ENCODE assay signal across 18 cellular contexts in genomic region chr7:39088730-39089129, GRCh38.
A peak's percentile ranks its signal among the peaks of the same experiment; 100 is the strongest.
DNase-seq lines count a peak whose midpoint lies in the region; ATAC-seq lines count a peak whose summit lies in the region.
"Had no signal": no experiment of that assay in that cellular context is flagged by ENCODE, and none has a peak within 500 bp of the region (broad histone marks: within the 10 kb centered on the region; RNA-seq: fewer than 3 reads in every experiment).

No MANE protein-coding gene starts in this region.

- peak; percentile 8 for DNase-seq in NCI-H2227 treated with DMSO at 0.1 percent for 48 hours (lab: John Stamatoyannopoulos, UW)
- no peak for DNase-seq in NCI-H2227 (lab: John Stamatoyannopoulos, UW; ENCODE audit: unreplicated experiment)
- DNase-seq in NCI-H82 treated with DMSO at 0.1 percent for 48 hours (lab: John Stamatoyannopoulos, UW; ENCODE audit: unreplicated experiment) = peak; percentile 30
- DNase-seq in left lobe of liver (ENCODE audit: low spot score) = no peak
- DNase-seq in right cardiac atrium = no peak
- no peak for DNase-seq in KG1 (lab: John Stamatoyannopoulos, UW)
- no peak for DNase-seq in activated CD8-positive, alpha-beta memory T cell treated with anti-CD3 and anti-CD28 coated beads, Interleukin-2, amount 10 ng/mL, durations not matched to agents 7 days and 5 days
- DNase-seq: HCEC 1CT; MV-4-11; NCI-H187; NCI-H510A; NK-92 treated with Interleukin-12 subunit alpha and Interleukin-12 subunit beta, amount 100 ng/mL, for 24 hours; OCI-M1; RPMI8226; SIG-M5 had no signal

- no peaks in the 10 kb centered on the region for H3K9me3 ChIP-seq in right cardiac atrium (ENCODE audit: control insufficient read depth, low read length)

- H3K4me1 ChIP-seq in right cardiac atrium (ENCODE audit: control insufficient read depth, insufficient read depth, low read length) = peaks cover 1% of the 10 kb centered on the region

- intact Hi-C loops in right cardiac atrium (cut with DNase I) = no loop called here

- H3K36me3 Mint-ChIP-seq in activated CD8-positive, alpha-beta memory T cell treated with anti-CD3 and anti-CD28 coated beads, Interleukin-2, amount 10 ng/mL, durations not matched to agents 7 days and 5 days = no peaks in the 10 kb centered on the region
- H3K36me3 Mint-ChIP-seq: CD14-positive monocyte had no signal

- no peak overlapping the region for H3K27ac Mint-ChIP-seq in activated CD8-positive, alpha-beta memory T cell treated with anti-CD3 and anti-CD28 coated beads, Interleukin-2, amount 10 ng/mL, durations not matched to agents 7 days and 5 days
- H3K27ac Mint-ChIP-seq: CD14-positive monocyte had no signal

- H3K4me1 Mint-ChIP-seq in activated CD8-positive, alpha-beta memory T cell treated with anti-CD3 and anti-CD28 coated beads, Interleukin-2, amount 10 ng/mL, durations not matched to agents 7 days and 5 days = no peaks in the 10 kb centered on the region

- H3K4me3 Mint-ChIP-seq in activated CD8-positive, alpha-beta memory T cell treated with anti-CD3 and anti-CD28 coated beads, Interleukin-2, amount 10 ng/mL, durations not matched to agents 7 days and 5 days = no peak overlapping the region
- H3K4me3 Mint-ChIP-seq: CD14-positive monocyte had no signal

- no peak overlapping the region for H3K27ac ChIP-seq in right cardiac atrium (ENCODE audit: low read length)

- no peaks in the 10 kb centered on the region for H3K9me3 Mint-ChIP-seq in activated CD8-positive, alpha-beta memory T cell treated with anti-CD3 and anti-CD28 coated beads, Interleukin-2, amount 10 ng/mL, durations not matched to agents 7 days and 5 days (ENCODE audit: low read depth)

- no peak overlapping the region for H3K4me3 ChIP-seq in right cardiac atrium (ENCODE audit: low read length)
- H3K4me3 ChIP-seq: GM12878, K562 had no signal

- no peaks in the 10 kb centered on the region for H3K27me3 ChIP-seq in right cardiac atrium (ENCODE audit: control insufficient read depth, insufficient read depth)

- CTCF ChIA-PET in activated CD8-positive, alpha-beta memory T cell treated with anti-CD3 and anti-CD28 coated beads, Interleukin-2, amount 10 ng/mL, durations not matched to agents 7 days and 5 days (lab: Charles Lee) = no interaction called here

- H3K27me3 Mint-ChIP-seq in activated CD8-positive, alpha-beta memory T cell treated with anti-CD3 and anti-CD28 coated beads, Interleukin-2, amount 10 ng/mL, durations not matched to agents 7 days and 5 days = peaks cover 14% of the 10 kb centered on the region

- ATAC-seq in left lobe of liver (peak; percentile 34), right cardiac atrium (no peak)
- ATAC-seq in activated CD8-positive, alpha-beta memory T cell treated with anti-CD3 and anti-CD28 coated beads, Interleukin-2, amount 10 ng/mL, durations not matched to agents 7 days and 5 days = no peak
- ATAC-seq: GM12878, K562 had no signal

Comparison
In these comparisons a context has a peak if more than half of its experiments do, and no peak if none do; other contexts are left out.
1. DNase-seq: peak in NCI-H2227 treated with DMSO at 0.1 percent for 48 hours (single experiment) and NCI-H82 treated with DMSO at 0.1 percent for 48 hours (single experiment); none in NCI-H2227 (single experiment), left lobe of liver (single experiment), right cardiac atrium (0 of 3), KG1 (single experiment) and activated CD8-positive, alpha-beta memory T cell treated with anti-CD3 and anti-CD28 coated beads, Interleukin-2, amount 10 ng/mL, durations not matched to agents 7 days and 5 days (single experiment).